Comparison of ENCODE assay signal across 7 cellular contexts in the genomic region with DNA sequence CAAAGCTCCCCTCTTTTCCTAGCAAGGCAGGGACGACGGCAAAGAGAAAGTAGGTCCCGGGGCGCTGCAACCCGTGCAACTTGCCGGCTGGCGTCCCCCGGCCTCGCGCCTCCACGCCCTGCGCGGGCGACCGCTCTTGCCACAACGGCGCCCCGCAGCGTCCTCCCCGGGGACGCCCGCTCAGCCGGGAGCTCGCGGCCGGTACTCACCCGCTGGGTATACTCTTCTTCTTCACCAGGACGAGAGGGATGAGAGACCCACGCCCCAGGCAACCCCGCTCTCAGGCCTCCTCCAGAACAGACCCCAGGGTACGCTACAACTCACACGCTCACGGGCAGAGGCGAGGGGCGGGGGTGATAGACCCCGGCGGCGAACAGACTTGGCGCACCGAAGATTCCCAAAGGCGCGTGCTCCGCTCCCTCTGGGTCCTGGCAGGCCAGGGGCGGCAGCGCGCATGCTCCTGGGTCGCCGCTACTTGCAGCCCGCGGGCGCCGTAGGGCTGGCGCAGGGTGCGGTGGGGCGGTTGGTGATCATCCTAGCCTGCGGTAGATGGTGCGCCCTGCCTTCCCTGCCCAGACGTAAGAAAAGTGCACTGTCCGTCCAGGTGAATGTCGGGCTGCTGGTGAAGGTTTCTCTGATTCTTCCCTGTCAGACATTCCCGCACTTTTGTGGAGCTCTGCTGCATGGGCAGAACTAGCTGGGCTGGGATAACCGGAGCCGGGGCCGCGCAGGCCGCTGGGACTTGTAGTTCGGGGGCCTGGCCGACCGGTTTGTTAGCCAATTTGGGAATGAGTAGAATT.
DNase-seq lines count a peak whose midpoint lies in the region; ATAC-seq and TF ChIP-seq lines count a peak whose summit lies in the region.

A gene with protein sequence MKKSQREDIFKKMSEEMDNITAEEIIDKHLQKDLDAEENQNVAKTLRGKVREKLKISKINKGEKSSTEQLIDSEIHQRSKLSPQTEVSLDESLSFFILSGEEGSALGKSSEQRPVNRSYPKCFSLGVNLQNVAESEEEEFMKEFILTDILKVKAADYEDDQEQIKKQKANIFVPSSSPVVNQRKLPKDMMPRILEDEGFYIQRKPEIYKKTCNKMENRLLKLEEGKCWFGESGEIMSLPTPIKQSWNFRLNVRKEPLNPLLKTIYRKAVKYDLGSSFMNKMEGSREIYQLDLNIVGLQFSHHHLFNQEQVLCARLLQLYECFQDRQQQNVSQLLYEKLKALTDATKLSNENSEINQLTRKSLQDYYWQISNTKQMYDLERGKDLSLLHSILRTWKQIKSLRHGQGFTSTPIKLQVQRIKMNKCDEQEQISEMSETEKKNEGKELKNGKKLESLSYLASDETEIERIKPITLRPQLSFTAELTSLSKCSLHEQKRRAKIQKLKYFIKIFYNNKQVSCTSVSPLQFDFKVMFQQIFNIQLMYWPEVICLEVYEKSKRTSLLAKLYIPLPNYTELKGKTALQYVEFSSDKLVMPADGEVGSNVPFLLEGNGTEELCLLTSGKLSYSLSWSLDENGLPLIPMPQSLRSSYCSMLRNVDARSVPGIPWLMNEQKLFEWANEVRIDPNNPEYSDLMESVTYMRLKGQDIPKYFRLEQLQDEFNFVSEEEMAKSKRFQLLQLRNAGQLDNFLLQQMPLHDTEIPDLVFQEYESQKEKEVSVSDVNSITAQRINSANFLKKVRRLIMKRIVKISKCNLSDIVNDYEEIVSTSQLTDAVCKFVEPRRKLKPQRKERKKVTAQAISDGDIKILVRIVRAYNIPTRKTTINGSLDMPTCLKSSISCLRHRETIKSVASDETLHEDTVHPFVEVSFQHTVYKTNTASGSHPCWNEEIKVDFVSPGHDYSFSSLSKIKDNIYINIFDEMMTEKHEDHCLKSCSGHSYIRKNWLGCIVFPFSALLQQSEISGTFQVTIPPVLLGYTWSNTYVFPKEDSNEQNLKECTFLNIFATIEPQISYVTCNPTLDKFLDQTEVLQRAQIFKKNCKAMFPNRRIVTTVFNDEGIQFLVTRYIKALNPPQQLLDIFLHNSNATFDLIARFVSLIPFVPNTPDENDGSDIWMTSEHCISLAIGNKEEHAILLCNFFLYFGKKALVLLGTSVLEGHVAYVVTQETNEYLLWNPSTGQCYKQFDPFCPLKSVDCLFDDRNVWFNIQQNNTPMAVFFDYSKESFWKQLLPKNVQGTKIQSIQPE (N-terminal part only) (plus strand): TSS at position 522 of the 800 bp plus-strand sequence. CDS start 3,349 bp downstream, outside the sequence.

- no peak for TF ChIP-seq CTCF in GM13977 (IDR thresholded peaks at IDR 0.05; ENCODE audit: extremely low read depth, insufficient read depth, missing control alignments)
- TF ChIP-seq CTCF in astrocyte of the spinal cord (IDR thresholded peaks at IDR 0.05; ENCODE audit: low read depth, low read length): no peak
- peak; percentile 1 for TF ChIP-seq CTCF in retinal pigment epithelial cell (conservative IDR thresholded peaks at IDR 0.05; ENCODE audit: low read depth, low read length)

- in situ Hi-C loops in GM13977 (cut with MboI; ENCODE audit: low pct_unique_long_range_greater_than_20kb, low sequenced_read_pairs, unreplicated experiment) (no loop called here), astrocyte of the spinal cord (cut with HindIII; ENCODE audit: low sequenced_read_pairs) (no loop called here)

- DNase-seq in GM13977 (ENCODE audit: low spot score) (peak; percentile 80), NCI-H1105 (lab: John Stamatoyannopoulos, UW) (peak; percentile 54), T-helper 22 cell (ENCODE audit: low read depth) (peak; percentile 8), astrocyte of the spinal cord (ENCODE audit: low read depth, low spot score) (peak; percentile 86), hypothalamus (lab: John Stamatoyannopoulos, UW) (peak; percentile 58 to 98 (median 86)), retinal pigment epithelial cell (ENCODE audit: low read depth) (peak; percentile 29)

- peak; percentile 92 for ATAC-seq in HG02642 (IDR thresholded peaks at IDR 0.05; ENCODE audit: poor library complexity, unreplicated experiment)

- peak within 1 kb of the TSS; percentile 76 for H3K4me3 ChIP-seq in astrocyte of the spinal cord (ENCODE audit: low read depth, low read length)
- H3K4me3 ChIP-seq in retinal pigment epithelial cell (ENCODE audit: low read length): peak within 1 kb of the TSS; percentile 80

Comparison
In these comparisons a context has a peak if more than half of its experiments do, and no peak if none do; other contexts are left out.
1. Peak in every context shown above with its lines: DNase-seq, ATAC-seq and H3K4me3 ChIP-seq.
2. DNase-seq: peak in every context shown above with its lines; median percentile 86 in astrocyte of the spinal cord; 86 in hypothalamus; 80 in GM13977; 54 in NCI-H1105; 29 in retinal pigment epithelial cell; 8 in T-helper 22 cell.